8 cellular contexts compared by ENCODE assay signal in genomic region chr11:19660076-19660475, GRCh38. TPM values are rescaled to one million over a fixed set of nuclear protein-coding genes. Genes with fewer than 3 reads are reported as not detected.
DNase-seq lines count a peak whose midpoint lies in the region; ATAC-seq and TF ChIP-seq lines count a peak whose summit lies in the region.

No MANE protein-coding gene starts in this region.

- peak overlapping the region; percentile 5 for H2AK9ac ChIP-seq in IMR-90 (replicated peaks; ENCODE audit: low read depth, low read length, poor library complexity)

- in situ Hi-C loops in IMR-90 (cut with MboI; ENCODE audit: low sequenced_read_pairs): no loop called here

- H3K4me3 ChIP-seq in IMR-90 (ENCODE audit: insufficient read depth, low read depth, low read length): no peak overlapping the region

- H3K27ac Mint-ChIP-seq in central memory CD8-positive, alpha-beta T cell (ENCODE audit: low read depth): no peak overlapping the region

- ATAC-seq in GM21825 (IDR thresholded peaks at IDR 0.05; ENCODE audit: unreplicated experiment): peak; percentile 100
- peak; percentile 40 for ATAC-seq in IMR-90 (ENCODE audit: low read depth)
- ATAC-seq in central memory CD8-positive, alpha-beta T cell (replicated peaks; ENCODE audit: extremely low read depth, poor library complexity, severe bottlenecking): peak; percentile 52

- H3K9me3 Mint-ChIP-seq in central memory CD8-positive, alpha-beta T cell: no peaks in the 10 kb centered on the region

- no peak overlapping the region for H3K56ac ChIP-seq in IMR-90 (ENCODE audit: extremely low read depth, insufficient read depth, low read length)

- H3K9me3 ChIP-seq in IMR-90 (ENCODE audit: control insufficient read depth, insufficient read depth, low read length): no peaks in the 10 kb centered on the region

- no peak overlapping the region for H2BK5ac ChIP-seq in IMR-90 (ENCODE audit: low read depth, low read length, poor library complexity, severe bottlenecking)

- no peak overlapping the region for H3K27ac ChIP-seq in IMR-90 (ENCODE audit: insufficient read depth, low read length)

- no peak overlapping the region for H3K9ac ChIP-seq in IMR-90 (ENCODE audit: low read depth, low read length)

- no TSS peak for BruUV-seq in IMR-90 (replicated peaks; lab: Mats Ljungman, UMichigan)

- H3K36me3 Mint-ChIP-seq in central memory CD8-positive, alpha-beta T cell (ENCODE audit: insufficient read depth): peaks cover 2% of the 10 kb centered on the region

- H2AFZ ChIP-seq in IMR-90 (replicated peaks; ENCODE audit: low read length, poor library complexity): no peak overlapping the region

- H3K79me1 ChIP-seq in IMR-90 (ENCODE audit: low read depth in 1 of 2, low read length in 2 of 2): no peaks in the 10 kb centered on the region

- H2AK5ac ChIP-seq in IMR-90 (ENCODE audit: low read depth, low read length): peak overlapping the region; percentile 69; the same call in 1 of the 2 replicates

- TF ChIP-seq RAD21 in IMR-90 (IDR thresholded peaks at IDR 0.05; ENCODE audit: low read length): no peak

- DNase-seq in NOMO-1 treated with DMSO at 0.1 percent for 48 hours (lab: John Stamatoyannopoulos, UW; ENCODE audit: unreplicated experiment) (peak; percentile 2), NOMO-1 treated with dmso at 0.1 percent for 144 hours (lab: John Stamatoyannopoulos, UW; ENCODE audit: unreplicated experiment) (no peak), IMR-90 (peak; percentile 85), AML-193 (lab: John Stamatoyannopoulos, UW) (no peak), NCI-H1092 treated with DMSO at 0.1 percent for 48 hours (lab: John Stamatoyannopoulos, UW) (no peak)
- DNase-seq in central memory CD8-positive, alpha-beta T cell (ENCODE audit: low spot score in 2 of 2): no peak
- peak; percentile 2 for DNase-seq in stimulated activated CD4-positive, alpha-beta T cell treated with anti-CD3 and anti-CD28 coated beads, Interleukin-4, amount 100 ng/mL, for 1 hour

- no peak for TF ChIP-seq POLR2A in IMR-90 (IDR thresholded peaks at IDR 0.05; ENCODE audit: low read depth, low read length)

- H4K5ac ChIP-seq in IMR-90 (ENCODE audit: low read depth, low read length): no peak overlapping the region

- CTCF ChIA-PET in IMR-90 (lab: Yijun Ruan, JAX): interaction anchor here (1.9 kb wide), 1 partner anchor 13 kb away, joined by 6 read pairs; no protein-coding TSS in a partner anchor

- no peak overlapping the region for H3K4me2 ChIP-seq in IMR-90 (ENCODE audit: low read depth, low read length)

- no peak overlapping the region for H4K91ac ChIP-seq in IMR-90 (ENCODE audit: insufficient read depth, low read depth, low read length)

- peaks cover 8% of the 10 kb centered on the region for H3K4me1 ChIP-seq in IMR-90 (ENCODE audit: control insufficient read depth, insufficient read depth, low read length)

- no peaks in the 10 kb centered on the region for H3K27me3 Mint-ChIP-seq in central memory CD8-positive, alpha-beta T cell

- 63% methylated on average over 2 of the region's 5 CpGs; no CpG with 5 or more reads in 1 of the 2 experiments for WGBS in IMR-90 (ENCODE audit: extremely low coverage in 2 of 2, insufficient read length in 1 of 2), 2 experiments

- no peaks in the 10 kb centered on the region for H3K27me3 ChIP-seq in IMR-90 (ENCODE audit: control insufficient read depth, insufficient read depth, low read length)

- H3K4ac ChIP-seq in IMR-90 (ENCODE audit: low read depth, low read length): 0 out of 2 replicates have a peak overlapping the region, but pooled peaks have one; percentile 19

- H3K14ac ChIP-seq in IMR-90 (replicated peaks; ENCODE audit: low read depth, low read length): no peak overlapping the region

- POLR2A ChIA-PET in IMR-90 (lab: Charles Lee; ENCODE audit: unreplicated experiment): no interaction called here

- peak overlapping the region; percentile 4; the same call in 1 of the 3 replicates for H2BK15ac ChIP-seq in IMR-90 (ENCODE audit: low read depth, low read length)

- H2BK20ac ChIP-seq in IMR-90 (ENCODE audit: low read depth, low read length): no peak overlapping the region; the same call in 1 of the 2 replicates

- peaks cover 6% of the 10 kb centered on the region for H3K9me1 ChIP-seq in IMR-90 (ENCODE audit: insufficient read depth, low read length)

- H3K36me3 ChIP-seq in IMR-90 (ENCODE audit: control insufficient read depth, insufficient read depth, low read length): no peaks in the 10 kb centered on the region

- no peaks in the 10 kb centered on the region for H4K20me1 ChIP-seq in IMR-90 (ENCODE audit: insufficient read depth, low read length)

- intact Hi-C loops in IMR-90 (cut with micrococcal nuclease): no loop called here

- no peak overlapping the region for H3K23ac ChIP-seq in IMR-90 (ENCODE audit: low read depth, low read length)

- H3K18ac ChIP-seq in IMR-90 (ENCODE audit: low read depth, low read length): no peak overlapping the region

- H3K4me3 Mint-ChIP-seq in central memory CD8-positive, alpha-beta T cell: no peak overlapping the region

- dilution Hi-C loops in IMR-90 (cut with HindIII; ENCODE audit: low sequenced_read_pairs, unreplicated experiment): no loop called here

- TF ChIP-seq CTCF in IMR-90 (conservative IDR thresholded peaks at IDR 0.05; ENCODE audit: low read depth, low read length): no peak

- peak overlapping the region; percentile 23; the same call in 1 of the 2 replicates for H2BK120ac ChIP-seq in IMR-90 (ENCODE audit: low read depth, low read length)

- no peak overlapping the region for H4K8ac ChIP-seq in IMR-90 (ENCODE audit: low read depth in 2 of 2, low read length in 2 of 2)

- H3K4me1 Mint-ChIP-seq in central memory CD8-positive, alpha-beta T cell: peaks cover 5% of the 10 kb centered on the region

TF ChIP-seq in IMR-90, 13 proteins besides CTCF, POLR2A, EP300 and RAD21:
- TF ChIP-seq CHD1 (IDR thresholded peaks at IDR 0.05; ENCODE audit: low read depth, low read length) (no peak), RFX5 (IDR thresholded peaks at IDR 0.05; ENCODE audit: low read depth, low read length) (no peak), MAZ (IDR thresholded peaks at IDR 0.05; ENCODE audit: borderline replicate concordance, low read depth, low read length) (no peak), BHLHE40 (IDR thresholded peaks at IDR 0.05; ENCODE audit: low read depth, low read length) (peak; percentile 41; the same call in 1 of the 2 replicates), MAFK (IDR thresholded peaks at IDR 0.05; ENCODE audit: low read depth, low read length) (no peak), SMC3 (IDR thresholded peaks at IDR 0.05; ENCODE audit: low read depth, low read length) (no peak), NFE2L2 (IDR thresholded peaks at IDR 0.05; ENCODE audit: low read depth, low read length) (peak; percentile 8; the same call in 1 of the 2 replicates), RCOR1 (IDR thresholded peaks at IDR 0.05; ENCODE audit: insufficient replicate concordance, low read length) (no peak), USF2 (IDR thresholded peaks at IDR 0.05; ENCODE audit: low read depth, low read length) (no peak), CEBPB (IDR thresholded peaks at IDR 0.05; ENCODE audit: low read depth, low read length) (no peak), FOS (IDR thresholded peaks at IDR 0.05; ENCODE audit: low read depth, low read length) (peak; percentile 94), MXI1 (IDR thresholded peaks at IDR 0.05; ENCODE audit: borderline replicate concordance, low read depth, low read length) (no peak)
- TF ChIP-seq, protein P1, sequence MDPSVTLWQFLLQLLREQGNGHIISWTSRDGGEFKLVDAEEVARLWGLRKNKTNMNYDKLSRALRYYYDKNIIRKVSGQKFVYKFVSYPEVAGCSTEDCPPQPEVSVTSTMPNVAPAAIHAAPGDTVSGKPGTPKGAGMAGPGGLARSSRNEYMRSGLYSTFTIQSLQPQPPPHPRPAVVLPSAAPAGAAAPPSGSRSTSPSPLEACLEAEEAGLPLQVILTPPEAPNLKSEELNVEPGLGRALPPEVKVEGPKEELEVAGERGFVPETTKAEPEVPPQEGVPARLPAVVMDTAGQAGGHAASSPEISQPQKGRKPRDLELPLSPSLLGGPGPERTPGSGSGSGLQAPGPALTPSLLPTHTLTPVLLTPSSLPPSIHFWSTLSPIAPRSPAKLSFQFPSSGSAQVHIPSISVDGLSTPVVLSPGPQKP (IDR thresholded peaks at IDR 0.05; ENCODE audit: borderline replicate concordance, low read depth, low read length): no peak

RNA-seq across cellular contexts. Expression of gene NAV2, which starts 52.6 kb away (rescaled TPM):
- total RNA-seq in IMR-90 (2012; rRNA removed): 4.5 and 4.7 TPM in 2 replicates
- 12.3 and 12.6 TPM in 2 replicates for polyA plus RNA-seq in IMR-90 (2012; rRNA removed)
- 4.9 and 7.2 TPM in 2 replicates for polyA plus RNA-seq in IMR-90 (2012; cell fraction: cytosol; rRNA removed)
- 50.0 and 63.2 TPM in 2 replicates for polyA plus RNA-seq in IMR-90 (2012; cell fraction: nucleus; rRNA removed; ENCODE audit: low replicate concordance)

Comparison
In these comparisons a context has a peak if more than half of its experiments do, and no peak if none do; other contexts are left out.
1. DNase-seq: peak in NOMO-1 treated with DMSO at 0.1 percent for 48 hours (single experiment), IMR-90 (single experiment) and stimulated activated CD4-positive, alpha-beta T cell treated with anti-CD3 and anti-CD28 coated beads, Interleukin-4, amount 100 ng/mL, for 1 hour (single experiment); none in NOMO-1 treated with dmso at 0.1 percent for 144 hours (single experiment), central memory CD8-positive, alpha-beta T cell (0 of 2), AML-193 (0 of 2) and NCI-H1092 treated with DMSO at 0.1 percent for 48 hours (single experiment).
2. ATAC-seq: peak in every context shown above with its lines; median percentile 100 in GM21825; 52 in central memory CD8-positive, alpha-beta T cell; 40 in IMR-90.